ENCODE assay signal across 21 cellular contexts in the genomic region with DNA sequence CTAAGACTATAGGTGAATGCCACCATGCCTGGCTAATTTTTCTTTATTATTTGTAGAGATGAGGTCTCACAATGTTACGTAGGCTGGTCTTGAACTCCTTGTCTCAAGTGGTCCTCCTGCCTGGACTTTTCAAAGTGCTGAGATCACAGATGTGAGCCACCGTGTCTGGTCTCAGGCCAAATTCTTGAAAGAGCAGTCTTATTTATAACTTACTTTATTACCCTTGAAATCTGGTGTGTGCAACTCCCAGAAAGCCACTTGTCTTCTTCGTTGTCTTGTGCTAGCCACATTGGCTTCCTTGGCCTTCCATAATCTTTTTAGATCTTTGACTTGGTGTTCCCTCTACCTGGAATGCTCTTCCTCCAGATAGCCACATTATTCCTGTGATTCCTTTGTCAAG. TPM values are rescaled to one million over a fixed set of nuclear protein-coding genes. Genes with fewer than 3 reads are reported as not detected.
DNase-seq lines count a peak whose midpoint lies in the region; ATAC-seq, FAIRE-seq and TF ChIP-seq lines count a peak whose summit lies in the region.
"Had no signal": no experiment of that assay in that cellular context is flagged by ENCODE, and none has a peak within 500 bp of the region (broad histone marks: within the 10 kb centered on the region; RNA-seq: fewer than 3 reads in every experiment).

No MANE protein-coding gene starts in this region.

- CTCF ChIA-PET in naive thymus-derived CD4-positive, alpha-beta T cell (lab: Charles Lee) = no interaction called here

- H3K4me3 Mint-ChIP-seq in neural crest cell = no peak overlapping the region
- no peak overlapping the region for H3K4me3 Mint-ChIP-seq in naive thymus-derived CD4-positive, alpha-beta T cell
- H3K4me3 Mint-ChIP-seq: CD4-positive, alpha-beta T cell had no signal

- no peak for TF ChIP-seq CTCF in right atrium auricular region (IDR thresholded peaks at IDR 0.05)
- TF ChIP-seq CTCF in fibroblast of villous mesenchyme (IDR thresholded peaks at IDR 0.05; ENCODE audit: insufficient read depth, low read depth, low read length) = no peak
- no peak for TF ChIP-seq CTCF in neural crest cell (conservative IDR thresholded peaks at IDR 0.05)

- no peak for FAIRE-seq in HTR-8/SVneo (lab: Jason Lieb, UNC)
- FAIRE-seq: A204.1, GM18507, H54 had no signal

- no peak overlapping the region for H3K27ac ChIP-seq in right atrium auricular region
- no peak overlapping the region for H3K27ac ChIP-seq in naive thymus-derived CD4-positive, alpha-beta T cell (ENCODE audit: low read depth, low read length)
- H3K27ac ChIP-seq: BLaER1 treated with 17β-estradiol and CSF1 and Interleukin-3, amounts not matched to agents 10 nM and 100 nM; RWPE1; SK-N-MC had no signal

- H3K27ac Mint-ChIP-seq in neural crest cell (ENCODE audit: unreplicated experiment) = peak overlapping the region; percentile 3
- H3K27ac Mint-ChIP-seq in naive thymus-derived CD4-positive, alpha-beta T cell = no peak overlapping the region
- H3K27ac Mint-ChIP-seq: CD4-positive, alpha-beta T cell had no signal

- H3K36me3 Mint-ChIP-seq in neural crest cell (ENCODE audit: low read depth) = peaks cover 43% of the 10 kb centered on the region
- peaks cover 3 to 17% (median 10%) of the 10 kb centered on the region in 5 donors for H3K36me3 Mint-ChIP-seq in naive thymus-derived CD4-positive, alpha-beta T cell

- intact Hi-C loops in left ventricle myocardium superior (cut with micrococcal nuclease) = no loop called here
- intact Hi-C loops in naive thymus-derived CD4-positive, alpha-beta T cell (cut with micrococcal nuclease) = no loop called here

- H3K9me3 ChIP-seq in right atrium auricular region = no peaks in the 10 kb centered on the region
- peaks cover 0 to 3% (median 0%) of the 10 kb centered on the region in 3 experiments for H3K9me3 ChIP-seq in naive thymus-derived CD4-positive, alpha-beta T cell (ENCODE audit: control insufficient read depth in 2 of 3, low read length in 3 of 3)

- H3K27me3 Mint-ChIP-seq in neural crest cell (ENCODE audit: low read depth) = no peaks in the 10 kb centered on the region
- peaks cover 5 to 45% (median 28%) of the 10 kb centered on the region in 5 donors for H3K27me3 Mint-ChIP-seq in naive thymus-derived CD4-positive, alpha-beta T cell

- peaks cover 14% of the 10 kb centered on the region for H3K4me1 Mint-ChIP-seq in neural crest cell
- peaks cover 7 to 11% (median 10%) of the 10 kb centered on the region in 7 donors for H3K4me1 Mint-ChIP-seq in naive thymus-derived CD4-positive, alpha-beta T cell

- POLR2A ChIA-PET in naive thymus-derived CD4-positive, alpha-beta T cell (lab: Charles Lee) = no interaction called here

- H3K27me3 ChIP-seq in right atrium auricular region = no peaks in the 10 kb centered on the region
- H3K27me3 ChIP-seq in naive thymus-derived CD4-positive, alpha-beta T cell (ENCODE audit: control insufficient read depth in 2 of 2, insufficient read depth in 2 of 2, low read length in 2 of 2) = no peaks in the 10 kb centered on the region
- H3K27me3 ChIP-seq: BLaER1 treated with 17β-estradiol and CSF1 and Interleukin-3, amounts not matched to agents 10 nM and 100 nM had no signal

- H3K4me3 ChIP-seq in right atrium auricular region = no peak overlapping the region
- no peak overlapping the region for H3K4me3 ChIP-seq in fibroblast of villous mesenchyme (ENCODE audit: low read depth, low read length)
- no peak overlapping the region for H3K4me3 ChIP-seq in naive thymus-derived CD4-positive, alpha-beta T cell (ENCODE audit: low read length)
- H3K4me3 ChIP-seq: BLaER1 treated with 17β-estradiol and CSF1 and Interleukin-3, amounts not matched to agents 10 nM and 100 nM; SK-N-MC had no signal

- DNase-seq in left ventricle myocardium superior (no peak), right atrium auricular region (ENCODE audit: low spot score) (no peak), fibroblast of villous mesenchyme (ENCODE audit: low read depth) (peak; percentile 38), neural crest cell (ENCODE audit: low read depth, low spot score) (no peak), HTR-8/SVneo (ENCODE audit: insufficient read length, low spot score) (no peak), NCI-H748 treated with DMSO at 0.1 percent for 48 hours (lab: John Stamatoyannopoulos, UW) (no peak)
- no peak for DNase-seq in naive thymus-derived CD4-positive, alpha-beta T cell
- DNase-seq: AML-193; CD4-positive, alpha-beta T cell; DMS 273 treated with DMSO at 0.1 percent for 48 hours; DND-41; KBM-7; NCI-H2029; NCI-H526 treated with DMSO at 0.1 percent for 48 hours; SHP77 treated with DMSO at 0.1 percent for 48 hours had no signal

- H3K36me3 ChIP-seq in right atrium auricular region = no peaks in the 10 kb centered on the region
- H3K36me3 ChIP-seq in naive thymus-derived CD4-positive, alpha-beta T cell (ENCODE audit: control insufficient read depth in 2 of 3, insufficient read depth in 3 of 3, low read length in 3 of 3) = no peaks in the 10 kb centered on the region

- H3K9me3 Mint-ChIP-seq in neural crest cell = no peaks in the 10 kb centered on the region
- H3K9me3 Mint-ChIP-seq in naive thymus-derived CD4-positive, alpha-beta T cell = peaks cover 0 to 40% (median 16%) of the 10 kb centered on the region in 11 donors
- H3K9me3 Mint-ChIP-seq: CD4-positive, alpha-beta T cell had no signal

- peaks cover 0 to 26% of the 10 kb centered on the region in 2 donors for H3K4me1 ChIP-seq in right atrium auricular region
- peaks cover 0 to 4% of the 10 kb centered on the region in 2 donors for H3K4me1 ChIP-seq in naive thymus-derived CD4-positive, alpha-beta T cell (ENCODE audit: control insufficient read depth in 2 of 2, insufficient read depth in 2 of 2, low read length in 2 of 2)

- ATAC-seq in left ventricle myocardium superior = peak; percentile 39
- no peak for ATAC-seq in naive thymus-derived CD4-positive, alpha-beta T cell

RNA-seq across cellular contexts. Expression of a gene that starts 50.1 kb away (rescaled TPM):
- 296 TPM for total RNA-seq in left ventricle myocardium superior
- total RNA-seq in right atrium auricular region = 100 to 1,000 TPM; 247 to 288 TPM
- 455 and 461 TPM in 2 replicates for total RNA-seq in fibroblast of villous mesenchyme
- 282 and 292 TPM in 2 replicates for total RNA-seq in neural crest cell
- 10 to 100 TPM in 2 of 5 experiments, 1 to 10 TPM in 3; 3.7 to 52.9 (median 7.1) TPM for total RNA-seq in naive thymus-derived CD4-positive, alpha-beta T cell
- polyA plus RNA-seq in naive thymus-derived CD4-positive, alpha-beta T cell = under 1 TPM; 0.78 to 0.92 TPM
